In genomic region chr10:120827251-120827875, GRCh38 we compare ENCODE assay signal across 19 cellular contexts. TPM values are rescaled to one million over a fixed set of nuclear protein-coding genes. Genes with fewer than 3 reads are reported as not detected.
DNase-seq lines count a peak whose midpoint lies in the region; ATAC-seq, FAIRE-seq and TF ChIP-seq lines count a peak whose summit lies in the region.
"Had no signal": no experiment of that assay in that cellular context is flagged by ENCODE, and none has a peak within 500 bp of the region (broad histone marks: within the 10 kb centered on the region; RNA-seq: fewer than 3 reads in every experiment).

No MANE protein-coding gene starts in this region.

- H3K27me3 Mint-ChIP-seq in CD8-positive, alpha-beta T cell (ENCODE audit: low read depth): peaks cover 12% of the 10 kb centered on the region

- FAIRE-seq in GM12891 (lab: Jason Lieb, UNC): peak; percentile 33
- FAIRE-seq: A549, HepG2 had no signal

- no peak overlapping the region for H3K4me3 Mint-ChIP-seq in CD8-positive, alpha-beta T cell
- H3K4me3 Mint-ChIP-seq: CD4-positive, alpha-beta T cell had no signal

- no peak for TF ChIP-seq POLR2A in GM12891 (IDR thresholded peaks at IDR 0.05; ENCODE audit: low read depth, low read length)

- intact Hi-C loops in CD8-positive, alpha-beta T cell (cut with DNase I, micrococcal nuclease): no loop called here

- DNase-seq in GM12891 (ENCODE audit: insufficient read length, low spot score): no peak
- no peak for DNase-seq in NCI-H146 (lab: John Stamatoyannopoulos, UW)
- no peak for DNase-seq in midbrain (lab: John Stamatoyannopoulos, UW)
- DNase-seq in CD8-positive, alpha-beta T cell: no peak
- DNase-seq in NCI-H1105 treated with DMSO at 0.1 percent for 48 hours (lab: John Stamatoyannopoulos, UW): no peak
- DNase-seq: activated gamma-delta T cell; CD4-positive, alpha-beta T cell; cortex of kidney; heart left ventricle; kidney glomerular epithelial cell; NCI-H2171 treated with DMSO at 0.1 percent for 48 hours; spleen had no signal

- H3K4me1 Mint-ChIP-seq in CD8-positive, alpha-beta T cell (ENCODE audit: low read depth): no peaks in the 10 kb centered on the region

- no peaks in the 10 kb centered on the region for H3K9me3 ChIP-seq in CD8-positive, alpha-beta T cell (ENCODE audit: low read length)
- H3K9me3 ChIP-seq: A549, heart left ventricle, spleen had no signal

- no peak overlapping the region for H3K27ac ChIP-seq in CD8-positive, alpha-beta T cell (ENCODE audit: low read depth, low read length)
- H3K27ac ChIP-seq: A549 had no signal

- CTCF ChIA-PET in CD8-positive, alpha-beta T cell (lab: Charles Lee): no interaction called here

- H3K4me3 ChIP-seq in CD8-positive, alpha-beta T cell (ENCODE audit: low read depth, low read length): no peak overlapping the region
- H3K4me3 ChIP-seq: A549, heart left ventricle, spleen had no signal

- no peaks in the 10 kb centered on the region for H3K4me1 ChIP-seq in CD8-positive, alpha-beta T cell (ENCODE audit: insufficient read depth, low read length)
- H3K4me1 ChIP-seq: A549 had no signal

- POLR2A ChIA-PET in CD8-positive, alpha-beta T cell (lab: Charles Lee): no interaction called here

- TF ChIP-seq CTCF in CD8-positive, alpha-beta T cell (IDR thresholded peaks at IDR 0.05): no peak

- no peaks in the 10 kb centered on the region for H3K9me3 Mint-ChIP-seq in CD8-positive, alpha-beta T cell
- H3K9me3 Mint-ChIP-seq: CD4-positive, alpha-beta T cell had no signal

- no peaks in the 10 kb centered on the region for H3K36me3 Mint-ChIP-seq in CD8-positive, alpha-beta T cell

- ATAC-seq in GM19468 (IDR thresholded peaks at IDR 0.05; ENCODE audit: extremely low read depth, unreplicated experiment) (peak; percentile 61), HG02759 (IDR thresholded peaks at IDR 0.05; ENCODE audit: unreplicated experiment) (peak; percentile 57), HG03442 (IDR thresholded peaks at IDR 0.05; ENCODE audit: unreplicated experiment) (peak; percentile 80)
- no peak for ATAC-seq in CD8-positive, alpha-beta T cell
- ATAC-seq: A549, esophagus mucosa, heart left ventricle, HepG2, SK-N-SH treated with all-trans-retinoic acid at 6 μM for 48 hours had no signal

- no peaks in the 10 kb centered on the region for H3K27me3 ChIP-seq in CD8-positive, alpha-beta T cell (ENCODE audit: insufficient read depth, low read length)
- H3K27me3 ChIP-seq: spleen had no signal

- H3K36me3 ChIP-seq in CD8-positive, alpha-beta T cell (ENCODE audit: insufficient read depth, low read length): no peaks in the 10 kb centered on the region
- H3K36me3 ChIP-seq: heart left ventricle, spleen had no signal

- no peak overlapping the region for H3K27ac Mint-ChIP-seq in CD8-positive, alpha-beta T cell
- H3K27ac Mint-ChIP-seq: CD4-positive, alpha-beta T cell had no signal

TF ChIP-seq in GM12891, 5 proteins besides CTCF, POLR2A, EP300 and RAD21:
- peak; percentile 93 for TF ChIP-seq SPI1 (IDR thresholded peaks at IDR 0.05; ENCODE audit: low read depth, low read length)
- TF ChIP-seq TAF1 (IDR thresholded peaks at IDR 0.05; ENCODE audit: low read depth, low read length): no peak

RNA-seq across cellular contexts. Expression of gene WDR11, which starts 23.8 kb away (rescaled TPM):
- polyA plus RNA-seq in GM12891 (2012; ENCODE audit: low read depth, missing spikeins): 30.6 TPM
- total RNA-seq in CD8-positive, alpha-beta T cell: 10 to 100 TPM; 19.8 to 23.0 TPM
